Comparison of ENCODE assay signal across 30 cellular contexts in genomic region chr3:133112666-133113065, GRCh38.
DNase-seq lines count a peak whose midpoint lies in the region; ATAC-seq lines count a peak whose summit lies in the region.
"Had no signal": no experiment of that assay in that cellular context is flagged by ENCODE, and none has a peak within 500 bp of the region (broad histone marks: within the 10 kb centered on the region; RNA-seq: fewer than 3 reads in every experiment).

No MANE protein-coding gene starts in this region.

- no peaks in the 10 kb centered on the region for H3K27me3 ChIP-seq in BLaER1 treated with 17β-estradiol and CSF1 and Interleukin-3, amounts not matched to agents 10 nM and 100 nM
- H3K27me3 ChIP-seq: pancreas, SJSA1, upper lobe of right lung had no signal

- no peaks in the 10 kb centered on the region for H4K20me1 ChIP-seq in BLaER1 treated with 17β-estradiol and CSF1 and Interleukin-3, amounts not matched to agents 10 nM and 100 nM

- H3K9me3 ChIP-seq in BLaER1 treated with 17β-estradiol and CSF1 and Interleukin-3, amounts not matched to agents 10 nM and 100 nM (replicated peaks in 1 of 11) = no peaks in the 10 kb centered on the region
- H3K9me3 ChIP-seq: A549, pancreas, SJSA1, upper lobe of right lung had no signal

- no peaks in the 10 kb centered on the region for H3K36me3 ChIP-seq in BLaER1 treated with 17β-estradiol and CSF1 and Interleukin-3, amounts not matched to agents 10 nM and 100 nM
- H3K36me3 ChIP-seq: pancreas, SJSA1, upper lobe of right lung had no signal

- DNase-seq in M059J (ENCODE audit: low read depth) = peak; percentile 77
- DNase-seq in amniotic epithelial cell (ENCODE audit: low read depth) = peak; percentile 39
- DNase-seq in iris pigment epithelial cell (ENCODE audit: low read depth) = peak; percentile 5
- DNase-seq in NK-92 treated with Interleukin-12 subunit alpha and Interleukin-12 subunit beta, amount 100 ng/mL, for 24 hours (lab: John Stamatoyannopoulos, UW) = no peak
- no peak for DNase-seq in activated CD4-positive, alpha-beta T cell treated with anti-CD3 and anti-CD28 coated beads for 48 hours
- DNase-seq: activated B cell treated with CpG ODN at 0.5 μM for 24 hours; activated gamma-delta T cell; activated naive CD8-positive, alpha-beta T cell treated with anti-CD3 and anti-CD28 coated beads, Interleukin-2, amount 10 ng/mL, durations not matched to agents 7 days and 5 days; activated T-cell treated with anti-CD3 and anti-CD28 coated beads, Interleukin-2, amount 50 U/mL, for 4 hours; CD8-positive, alpha-beta T cell; DMS 273 treated with DMSO at 0.1 percent for 48 hours; endodermal cell; H9; hippocampal formation; KG1; NCI-H2107; NCI-H446; NCI-H748 treated with DMSO at 0.1 percent for 48 hours; nephron progenitor cell; pancreas; RPMI8226; stimulated activated naive CD4-positive, alpha-beta T cell; T1000; upper lobe of right lung had no signal

- H3K4me1 ChIP-seq in BLaER1 treated with 17β-estradiol and CSF1 and Interleukin-3, amounts not matched to agents 10 nM and 100 nM = peaks cover 23 to 54% (median 43%) of the 10 kb centered on the region in 10 experiments
- H3K4me1 ChIP-seq: A549, pancreas, SJSA1, upper lobe of right lung had no signal

- no peak overlapping the region for H3K9ac ChIP-seq in BLaER1 treated with 17β-estradiol and CSF1 and Interleukin-3, amounts not matched to agents 10 nM and 100 nM

- H3K27ac ChIP-seq in BLaER1 treated with 17β-estradiol and CSF1 and Interleukin-3, amounts not matched to agents 10 nM and 100 nM = peak overlapping the region in 4 of 11 experiments; percentile 21 to 73 (median 72); a peak in 5 of 22 replicates
- H3K27ac ChIP-seq: A549, pancreas, SJSA1, skin epidermis, upper lobe of right lung had no signal

- ATAC-seq in GM19463 (IDR thresholded peaks at IDR 0.05; ENCODE audit: unreplicated experiment) = no peak
- no peak for ATAC-seq in GM21423 (IDR thresholded peaks at IDR 0.05; ENCODE audit: unreplicated experiment)
- ATAC-seq: A549; activated T-cell treated with anti-CD3 and anti-CD28 coated beads, Interleukin-2, amount 50 U/mL, for 4 hours; CD8-positive, alpha-beta T cell; pancreas; upper lobe of right lung had no signal

- H3K4me2 ChIP-seq in BLaER1 treated with 17β-estradiol and CSF1 and Interleukin-3, amounts not matched to agents 10 nM and 100 nM = peak overlapping the region in 7 of 11 experiments; percentile 7 to 65 (median 42); a peak in 12 of 22 replicates
- H3K4me2 ChIP-seq: A549 had no signal

- H3K4me3 ChIP-seq in BLaER1 treated with 17β-estradiol and CSF1 and Interleukin-3, amounts not matched to agents 10 nM and 100 nM = no peak overlapping the region
- H3K4me3 ChIP-seq: A549, pancreas, SJSA1, skin epidermis, upper lobe of right lung had no signal

Comparison
In these comparisons a context has a peak if more than half of its experiments do, and no peak if none do; other contexts are left out.
1. DNase-seq: peak in M059J (single experiment), amniotic epithelial cell (single experiment) and iris pigment epithelial cell (single experiment); none in NK-92 treated with Interleukin-12 subunit alpha and Interleukin-12 subunit beta, amount 100 ng/mL, for 24 hours (single experiment) and activated CD4-positive, alpha-beta T cell treated with anti-CD3 and anti-CD28 coated beads for 48 hours (single experiment).